Comparison of ENCODE assay signal across 11 cellular contexts in genomic region chr17:77247609-77248008, GRCh38.
DNase-seq lines count a peak whose midpoint lies in the region; ATAC-seq and TF ChIP-seq lines count a peak whose summit lies in the region.
"Had no signal": no experiment of that assay in that cellular context is flagged by ENCODE, and none has a peak within 500 bp of the region (broad histone marks: within the 10 kb centered on the region; RNA-seq: fewer than 3 reads in every experiment).

No MANE protein-coding gene starts in this region.

- H3K4me3 ChIP-seq in fibroblast of villous mesenchyme (ENCODE audit: low read depth, low read length): peak overlapping the region; percentile 60
- no peak overlapping the region for H3K4me3 ChIP-seq in skeletal muscle tissue (ENCODE audit: low read length in 3 of 3)

- peak overlapping the region in 2 of 3 donors; percentile 56 to 70 for H3K9ac ChIP-seq in skeletal muscle tissue (ENCODE audit: low read depth in 1 of 3, low read length in 3 of 3)

- peaks cover 3 to 9% (median 3%) of the 10 kb centered on the region in 3 donors for H3K27me3 ChIP-seq in skeletal muscle tissue (ENCODE audit: control insufficient read depth in 3 of 3, insufficient read depth in 3 of 3, low read length in 3 of 3)
- H3K27me3 ChIP-seq: pancreas had no signal

- H3K36me3 Mint-ChIP-seq in activated T-cell treated with anti-CD3 and anti-CD28 coated beads, Interleukin-2, amount 50 U/mL, for 4 hours (ENCODE audit: insufficient read depth): no peaks in the 10 kb centered on the region
- H3K36me3 Mint-ChIP-seq in T-helper 17 cell (ENCODE audit: low read depth): peaks cover 2% of the 10 kb centered on the region

- peaks cover 6 to 10% (median 8%) of the 10 kb centered on the region in 3 donors for H3K4me1 ChIP-seq in skeletal muscle tissue (ENCODE audit: control insufficient read depth in 3 of 3, insufficient read depth in 3 of 3, low read length in 3 of 3)

- H3K4me3 Mint-ChIP-seq in activated T-cell treated with anti-CD3 and anti-CD28 coated beads, Interleukin-2, amount 50 U/mL, for 4 hours: peak overlapping the region; percentile 49
- peak overlapping the region; percentile 76 for H3K4me3 Mint-ChIP-seq in T-helper 17 cell

- H3K27ac Mint-ChIP-seq in T-helper 17 cell: no peak overlapping the region
- H3K27ac Mint-ChIP-seq: activated naive CD4-positive, alpha-beta T cell treated with anti-CD3 and anti-CD28 coated beads for 36 hours had no signal

- no peak overlapping the region for H3K27ac ChIP-seq in skeletal muscle tissue (ENCODE audit: low read depth, low read length)
- H3K27ac ChIP-seq: pancreas had no signal

- H3K4me1 Mint-ChIP-seq in activated T-cell treated with anti-CD3 and anti-CD28 coated beads, Interleukin-2, amount 50 U/mL, for 4 hours (ENCODE audit: low read depth): peaks cover 3% of the 10 kb centered on the region
- H3K4me1 Mint-ChIP-seq in T-helper 17 cell: peaks cover 6% of the 10 kb centered on the region

- no peaks in the 10 kb centered on the region for H3K9me3 ChIP-seq in T-helper 17 cell (ENCODE audit: control insufficient read depth, low read length, poor library complexity, severe bottlenecking)
- no peaks in the 10 kb centered on the region for H3K9me3 ChIP-seq in skeletal muscle tissue (ENCODE audit: control insufficient read depth in 3 of 3, low read length in 3 of 3)
- H3K9me3 ChIP-seq: pancreas had no signal

- DNase-seq in activated T-cell treated with anti-CD3 and anti-CD28 coated beads, Interleukin-2, amount 50 U/mL, for 4 hours: no peak
- no peak for DNase-seq in activated T-cell treated with anti-CD3 and anti-CD28 coated beads, Interleukin-2, amount 50 U/mL, for 1 hour
- no peak for DNase-seq in T-helper 17 cell
- no peak for DNase-seq in fibroblast of villous mesenchyme (ENCODE audit: low read depth)
- no peak for DNase-seq in A172 (ENCODE audit: low spot score)
- DNase-seq in pons (ENCODE audit: low spot score): no peak
- DNase-seq in amygdala (lab: John Stamatoyannopoulos, UW): no peak
- DNase-seq: NCI-H187 treated with DMSO at 0.1 percent for 48 hours had no signal

- H3K9me3 Mint-ChIP-seq in activated T-cell treated with anti-CD3 and anti-CD28 coated beads, Interleukin-2, amount 50 U/mL, for 4 hours: no peaks in the 10 kb centered on the region
- H3K9me3 Mint-ChIP-seq: activated naive CD4-positive, alpha-beta T cell treated with anti-CD3 and anti-CD28 coated beads for 36 hours had no signal

- H3K27me3 Mint-ChIP-seq in activated T-cell treated with anti-CD3 and anti-CD28 coated beads, Interleukin-2, amount 50 U/mL, for 4 hours (ENCODE audit: low read depth): peaks cover 22% of the 10 kb centered on the region
- H3K27me3 Mint-ChIP-seq in T-helper 17 cell: peaks cover 22% of the 10 kb centered on the region

- no peak for ATAC-seq in activated T-cell treated with anti-CD3 and anti-CD28 coated beads, Interleukin-2, amount 50 U/mL, for 4 hours
- ATAC-seq in T-helper 17 cell: no peak

- TF ChIP-seq CTCF in fibroblast of villous mesenchyme (IDR thresholded peaks at IDR 0.05; ENCODE audit: insufficient read depth, low read depth, low read length): no peak

- H3K36me3 ChIP-seq in skeletal muscle tissue (ENCODE audit: control insufficient read depth in 3 of 3, insufficient read depth in 3 of 3, low read length in 3 of 3): no peaks in the 10 kb centered on the region
- H3K36me3 ChIP-seq: pancreas had no signal
